ENCODE assay signal across 15 cellular contexts in the genomic region with DNA sequence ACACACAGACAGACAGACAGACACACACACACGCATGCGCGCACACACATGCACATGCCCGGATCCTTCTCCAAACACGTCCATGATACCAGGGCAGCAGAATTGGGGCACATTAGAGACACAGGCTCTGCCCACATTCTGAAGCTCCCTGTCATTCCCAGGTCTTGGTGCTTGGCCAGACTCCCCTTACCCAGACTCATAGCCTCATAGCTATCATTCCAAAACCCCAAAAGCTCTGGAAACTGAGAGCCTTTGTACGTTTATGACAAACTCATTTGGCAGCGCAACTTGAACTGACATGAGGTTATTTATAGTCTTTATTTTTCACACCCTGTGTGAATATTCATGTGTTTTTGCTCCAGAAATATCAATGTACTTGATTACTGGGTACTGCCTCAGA. TPM values are rescaled to one million over a fixed set of nuclear protein-coding genes. Genes with fewer than 3 reads are reported as not detected.
"Had no signal": no experiment of that assay in that cellular context is flagged by ENCODE, and none has a peak within 500 bp of the region (broad histone marks: within the 10 kb centered on the region; RNA-seq: fewer than 3 reads in every experiment).

No MANE protein-coding gene starts in this region.

- H3K27ac Mint-ChIP-seq: activated CD8-positive, alpha-beta T cell treated with anti-CD3 and anti-CD28 coated beads for 36 hours; activated naive CD4-positive, alpha-beta T cell treated with anti-CD3 and anti-CD28 coated beads, Interleukin-2, amount 50 U/mL, for 24 hours; T-helper 1 cell treated with Interleukin-12 subunit alpha and Interleukin-12 subunit beta and Interleukin-4 antibody, amounts not matched to agents 30 μg/mL and 1 μg/mL, for 36 hours had no signal

- H3K36me3 Mint-ChIP-seq: activated naive CD4-positive, alpha-beta T cell treated with anti-CD3 and anti-CD28 coated beads, Interleukin-2, amount 50 U/mL, for 24 hours; WTC11 had no signal

- H3K27me3 Mint-ChIP-seq: activated CD8-positive, alpha-beta T cell treated with anti-CD3 and anti-CD28 coated beads for 36 hours; activated naive CD4-positive, alpha-beta T cell treated with anti-CD3 and anti-CD28 coated beads, Interleukin-2, amount 50 U/mL, for 24 hours had no signal

- H3K27ac ChIP-seq: body of pancreas, dorsolateral prefrontal cortex, right lobe of liver, stomach had no signal

- ATAC-seq: activated CD8-positive, alpha-beta T cell treated with anti-CD3 and anti-CD28 coated beads for 36 hours; activated T-cell treated with anti-CD3 and anti-CD28 coated beads, Interleukin-2, amount 50 U/mL, for 4 hours; body of pancreas had no signal

- H3K27me3 ChIP-seq: body of pancreas, right lobe of liver had no signal

- H3K36me3 ChIP-seq: right lobe of liver, stomach had no signal

- H3K4me3 ChIP-seq: body of pancreas, dorsolateral prefrontal cortex, right lobe of liver, stomach had no signal

- H3K4me1 ChIP-seq: body of pancreas, right lobe of liver, stomach had no signal

- H3K4me3 Mint-ChIP-seq: activated CD8-positive, alpha-beta T cell treated with anti-CD3 and anti-CD28 coated beads for 36 hours; activated naive CD4-positive, alpha-beta T cell treated with anti-CD3 and anti-CD28 coated beads, Interleukin-2, amount 50 U/mL, for 24 hours; activated T-cell treated with anti-CD3 and anti-CD28 coated beads, Interleukin-2, amount 50 U/mL, for 4 hours; T-helper 1 cell treated with Interleukin-12 subunit alpha and Interleukin-12 subunit beta and Interleukin-4 antibody, amounts not matched to agents 30 μg/mL and 1 μg/mL, for 36 hours; WTC11 had no signal

- DNase-seq: activated CD4-positive, alpha-beta T cell treated with anti-CD3 and anti-CD28 coated beads for 4 hours; activated CD8-positive, alpha-beta T cell treated with anti-CD3 and anti-CD28 coated beads for 36 hours; activated effector memory CD4-positive, alpha-beta T cell treated with anti-CD3 and anti-CD28 coated beads, Interleukin-2, amount 50 U/mL, for 16 hours; activated T-cell treated with anti-CD3 and anti-CD28 coated beads, Interleukin-2, amount 50 U/mL, for 4 hours; body of pancreas; cerebellar nuclear complex; dorsolateral prefrontal cortex; right lobe of liver; stimulated activated CD4-positive, alpha-beta T cell treated with anti-CD3 and anti-CD28 coated beads, Interleukin-1b, Interleukin-23, amount 100 ng/mL, for 48 hours; stomach had no signal

- H3K4me1 Mint-ChIP-seq: activated naive CD4-positive, alpha-beta T cell treated with anti-CD3 and anti-CD28 coated beads, Interleukin-2, amount 50 U/mL, for 24 hours had no signal

- H3K9me3 ChIP-seq: body of pancreas, right lobe of liver, stomach had no signal

- H3K9me3 Mint-ChIP-seq: activated CD8-positive, alpha-beta T cell treated with anti-CD3 and anti-CD28 coated beads for 36 hours; activated naive CD4-positive, alpha-beta T cell treated with anti-CD3 and anti-CD28 coated beads, Interleukin-2, amount 50 U/mL, for 24 hours; activated T-cell treated with anti-CD3 and anti-CD28 coated beads, Interleukin-2, amount 50 U/mL, for 4 hours; T-helper 1 cell treated with Interleukin-12 subunit alpha and Interleukin-12 subunit beta and Interleukin-4 antibody, amounts not matched to agents 30 μg/mL and 1 μg/mL, for 36 hours; WTC11 had no signal

RNA-seq across cellular contexts. Expression of gene RTL9, which starts 44.8 kb away (rescaled TPM):
- total RNA-seq: activated CD8-positive, alpha-beta T cell treated with anti-CD3 and anti-CD28 coated beads for 36 hours; activated T-cell treated with anti-CD3 and anti-CD28 coated beads, Interleukin-2, amount 50 U/mL, for 4 hours; body of pancreas; glomerular endothelial cell; pulmonary artery endothelial cell had no signal
